ENCODE assay signal across 8 cellular contexts in the genomic region with DNA sequence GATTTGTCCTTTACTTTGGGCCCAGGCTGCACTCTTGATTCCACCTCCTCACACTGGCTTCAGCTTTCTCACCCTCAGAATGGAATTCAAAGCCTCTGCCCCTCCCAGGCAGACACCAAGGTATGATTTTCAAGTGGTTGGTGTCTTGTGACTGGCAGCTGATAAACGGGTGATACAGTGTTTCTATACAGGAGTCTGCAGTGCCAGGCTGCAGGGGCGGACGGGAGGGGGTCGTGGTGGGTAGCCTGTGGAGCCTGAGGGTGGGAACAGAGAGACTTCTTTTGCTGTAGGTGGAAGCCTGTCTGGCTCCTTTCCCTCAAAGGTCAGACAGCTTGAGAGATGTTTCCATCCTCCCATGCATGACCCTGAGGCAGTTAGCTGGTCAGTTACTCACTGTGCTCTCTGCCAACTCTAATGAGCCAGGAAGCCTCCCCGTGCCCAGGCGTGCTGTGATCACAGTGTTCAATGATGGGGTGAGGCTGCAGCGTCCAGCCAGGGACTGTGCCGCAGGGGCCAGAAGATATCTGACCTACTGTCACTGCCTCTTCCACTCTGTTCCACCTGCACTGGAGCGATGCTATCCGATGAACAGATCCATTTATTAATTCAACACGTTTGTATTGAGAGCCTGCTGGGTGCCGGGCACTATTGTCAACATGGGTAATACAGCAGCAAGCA. TPM values are rescaled to one million over a fixed set of nuclear protein-coding genes. Genes with fewer than 3 reads are reported as not detected.
DNase-seq lines count a peak whose midpoint lies in the region; ATAC-seq and TF ChIP-seq lines count a peak whose summit lies in the region.
"Not testable (repeated sequence)": the region's sequence is repeated elsewhere in the genome, so short reads cannot be mapped to it uniquely, and the experiment has no call there.

No MANE protein-coding gene starts in this region.

- not testable (repeated sequence) for H4K91ac ChIP-seq in neuronal stem cell (ENCODE audit: low read depth, low read length, poor library complexity)

- not testable (repeated sequence) for H2AK5ac ChIP-seq in neuronal stem cell (ENCODE audit: low read depth, low read length)

- not testable (repeated sequence) for H3K79me1 ChIP-seq in neuronal stem cell (ENCODE audit: low read depth, low read length)

- H2BK5ac ChIP-seq in neuronal stem cell (ENCODE audit: low read length) = not testable (repeated sequence)

- DNase-seq in ACHN = peak; percentile 57
- DNase-seq in MG63 = peak; percentile 68
- DNase-seq in NCI-H510A treated with DMSO at 0.1 percent for 48 hours (lab: John Stamatoyannopoulos, UW) = peak; percentile 50
- DNase-seq in T-helper 17 cell; neuronal stem cell (ENCODE audit: low spot score): not testable (repeated sequence)
- DNase-seq in right cardiac atrium = peak in 2 of 3 donors; percentile 68 to 71
- DNase-seq in testis = peak; percentile 73

- H3K9me3 ChIP-seq in MG63; T-helper 17 cell (ENCODE audit: control insufficient read depth, low read length, poor library complexity, severe bottlenecking); right cardiac atrium (ENCODE audit: control insufficient read depth, low read length); neuronal stem cell (replicated peaks in 1 of 2; ENCODE audit: control insufficient read depth in 2 of 2, insufficient read depth in 1 of 2, low read depth in 1 of 2, low read length in 2 of 2); testis: not testable (repeated sequence)

- H3K23ac ChIP-seq in neuronal stem cell (ENCODE audit: low read depth, low read length, poor library complexity) = not testable (repeated sequence)

- ATAC-seq in T-helper 17 cell = not testable (repeated sequence)
- ATAC-seq in esophagus mucosa (peak; percentile 87), right cardiac atrium (peak; percentile 87 to 88)

- intact Hi-C loops in right cardiac atrium (cut with DNase I); testis (cut with DNase I; ENCODE audit: low total_unique reads): not testable (repeated sequence)

- H3K4me3 Mint-ChIP-seq in T-helper 17 cell = not testable (repeated sequence)

- H2AFZ ChIP-seq in neuronal stem cell (ENCODE audit: low read length) = not testable (repeated sequence)

- H2BK12ac ChIP-seq in neuronal stem cell (ENCODE audit: low read length) = not testable (repeated sequence)

- H3K36me3 ChIP-seq in MG63; neuronal stem cell (replicated peaks in 1 of 2; ENCODE audit: control insufficient read depth in 2 of 2, insufficient read depth in 2 of 2, low read length in 2 of 2); testis (ENCODE audit: low read depth, missing control alignments): not testable (repeated sequence)

- not testable (repeated sequence) for H3K18ac ChIP-seq in neuronal stem cell (ENCODE audit: low read length)

- whole genome bisulfite sequencing in right cardiac atrium = 52% methylated on average over 12 of the region's 12 CpGs
- no CpG with 5 or more reads among the region's 12 CpGs for WGBS in neuronal stem cell (ENCODE audit: extremely low coverage in 2 of 2, insufficient read length in 2 of 2, insufficient replicate concordance in 1 of 2), 2 donors
- WGBS in testis, 2 donors = 28 to 49% methylated on average over 6 to 12 of the region's 12 CpGs

- H3K4me3 ChIP-seq in MG63; right cardiac atrium (ENCODE audit: low read length); neuronal stem cell (ENCODE audit: low read length in 2 of 2); testis: not testable (repeated sequence)

- not testable (repeated sequence) for H3K36me3 Mint-ChIP-seq in T-helper 17 cell (ENCODE audit: low read depth)

- not testable (repeated sequence) for H3K4me2 ChIP-seq in neuronal stem cell (ENCODE audit: insufficient read depth, low read length, poor library complexity, severe bottlenecking)

- not testable (repeated sequence) for H3K4ac ChIP-seq in neuronal stem cell (ENCODE audit: low read length)

- H2BK15ac ChIP-seq in neuronal stem cell (ENCODE audit: low read length) = not testable (repeated sequence)

- TF ChIP-seq POLR2A in testis (IDR thresholded peaks at IDR 0.05) = not testable (repeated sequence)

- H3K27me3 ChIP-seq in MG63; right cardiac atrium (ENCODE audit: control insufficient read depth, insufficient read depth); neuronal stem cell (ENCODE audit: control insufficient read depth in 3 of 3, insufficient read depth in 3 of 3, low read depth in 1 of 3, low read length in 3 of 3); testis: not testable (repeated sequence)

- H4K8ac ChIP-seq in neuronal stem cell (ENCODE audit: low read depth, low read length) = peak overlapping the region; percentile 43

- peak overlapping the region; percentile 19 for H3K27ac Mint-ChIP-seq in T-helper 17 cell

- H3K9ac ChIP-seq in neuronal stem cell (ENCODE audit: low read depth, low read length, poor library complexity) = not testable (repeated sequence)

- not testable (repeated sequence) for H3K4me1 ChIP-seq in right cardiac atrium (ENCODE audit: control insufficient read depth, insufficient read depth, low read length); neuronal stem cell (ENCODE audit: control insufficient read depth in 2 of 2, insufficient read depth in 1 of 2, low read depth in 1 of 2, low read length in 2 of 2)
- peaks cover 18% of the 10 kb centered on the region for H3K4me1 ChIP-seq in testis

- not testable (repeated sequence) for H3K14ac ChIP-seq in neuronal stem cell (ENCODE audit: low read length)

- H3K27ac ChIP-seq in right cardiac atrium (ENCODE audit: low read length) = peak overlapping the region; percentile 40
- H3K27ac ChIP-seq in neuronal stem cell (replicated peaks; ENCODE audit: low read length) = not testable (repeated sequence)
- H3K27ac ChIP-seq in testis = peak overlapping the region in 1 of 2 donors; percentile 73

- H3K4me1 Mint-ChIP-seq in T-helper 17 cell = not testable (repeated sequence)

- not testable (repeated sequence) for TF ChIP-seq CTCF in testis (IDR thresholded peaks at IDR 0.05)

- not testable (repeated sequence) for H2BK120ac ChIP-seq in neuronal stem cell (ENCODE audit: low read depth, low read length)

- not testable (repeated sequence) for H3K27me3 Mint-ChIP-seq in T-helper 17 cell

- in situ Hi-C loops in ACHN (cut with HindIII; ENCODE audit: low pct_ligation_motif_present, low pct_unique_long_range_greater_than_20kb, low sequenced_read_pairs) = not testable (repeated sequence)

RNA-seq across cellular contexts. Expression of gene ST3GAL4, which starts 18.0 kb away (rescaled TPM):
- 44.1 and 57.9 TPM in 2 replicates for total RNA-seq in MG63 (2014; rRNA removed; shearing (Covaris generic); ENCODE audit: low replicate concordance)
- total RNA-seq in T-helper 17 cell (1 to 10 TPM; 3.0 to 4.8 TPM), esophagus mucosa (54.2 TPM), right cardiac atrium (10 to 100 TPM; 57.3 to 96.9 (median 65.4) TPM), testis (100 to 1,000 TPM; 212 to 221 TPM)
- polyA plus RNA-seq in right cardiac atrium (57.5 TPM), testis (ENCODE audit: insufficient read depth, low read depth, low replicate concordance) (102 TPM)
- polyA plus RNA-seq in neuronal stem cell (2013, experiment 1 of 2) = 12.7 TPM
- polyA plus RNA-seq in neuronal stem cell (2013, experiment 2 of 2) = 11.2 TPM
